In the genomic region with DNA sequence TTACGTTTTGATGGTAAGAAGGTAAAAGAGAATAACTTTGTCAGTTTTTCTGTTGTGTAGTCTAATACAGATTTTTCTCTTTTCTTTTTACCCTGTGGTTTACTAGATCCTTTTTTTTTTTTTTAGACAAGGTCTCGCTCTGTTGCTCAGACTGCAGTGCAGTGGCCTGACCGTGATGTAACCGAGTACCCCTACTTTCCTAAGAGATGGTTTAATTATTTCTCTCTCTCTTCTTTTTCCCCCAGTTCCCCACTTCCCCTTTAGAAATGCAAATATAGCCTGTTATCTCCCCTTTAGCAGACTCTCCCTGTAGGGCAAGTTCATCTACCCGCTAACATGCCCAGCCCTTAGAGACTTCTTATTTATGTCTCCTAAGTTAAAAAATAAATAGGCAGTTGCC, we compare ENCODE assay signal across 10 cellular contexts. TPM values are rescaled to one million over a fixed set of nuclear protein-coding genes. Genes with fewer than 3 reads are reported as not detected.
DNase-seq lines count a peak whose midpoint lies in the region; ATAC-seq, FAIRE-seq and TF ChIP-seq lines count a peak whose summit lies in the region.
"Had no signal": no experiment of that assay in that cellular context is flagged by ENCODE, and none has a peak within 500 bp of the region (broad histone marks: within the 10 kb centered on the region; RNA-seq: fewer than 3 reads in every experiment).

No MANE protein-coding gene starts in this region.

- H3K27me3 Mint-ChIP-seq in effector memory CD8-positive, alpha-beta T cell = no peaks in the 10 kb centered on the region
- no peaks in the 10 kb centered on the region for H3K27me3 Mint-ChIP-seq in stimulated activated naive CD8-positive, alpha-beta T cell treated with anti-CD3 and anti-CD28 coated beads, Interleukin-15, amount 100 ng/mL, for 72 hours

- FAIRE-seq in GM12892 (lab: Jason Lieb, UNC) = peak; percentile 30

- no peak overlapping the region for H3K4me3 Mint-ChIP-seq in effector memory CD8-positive, alpha-beta T cell
- no peak overlapping the region for H3K4me3 Mint-ChIP-seq in stimulated activated naive CD8-positive, alpha-beta T cell treated with anti-CD3 and anti-CD28 coated beads, Interleukin-15, amount 100 ng/mL, for 72 hours

- peaks cover 9% of the 10 kb centered on the region for H3K36me3 Mint-ChIP-seq in effector memory CD8-positive, alpha-beta T cell (ENCODE audit: insufficient read depth)

- TF ChIP-seq POLR2A in GM12892 (IDR thresholded peaks at IDR 0.05; ENCODE audit: low read depth, low read length) = no peak

- no peaks in the 10 kb centered on the region for H3K9me3 Mint-ChIP-seq in effector memory CD8-positive, alpha-beta T cell
- no peaks in the 10 kb centered on the region for H3K9me3 Mint-ChIP-seq in stimulated activated naive CD8-positive, alpha-beta T cell treated with anti-CD3 and anti-CD28 coated beads, Interleukin-15, amount 100 ng/mL, for 72 hours

- peak; percentile 44 for ATAC-seq in HG03066 (IDR thresholded peaks at IDR 0.05; ENCODE audit: low read depth, unreplicated experiment)
- no peak for ATAC-seq in effector memory CD8-positive, alpha-beta T cell (replicated peaks)
- no peak for ATAC-seq in stimulated activated naive CD8-positive, alpha-beta T cell treated with anti-CD3 and anti-CD28 coated beads, Interleukin-15, amount 100 ng/mL, for 72 hours

- DNase-seq in GM12892 (ENCODE audit: insufficient read length) = peak; percentile 41
- DNase-seq in GM20000 (ENCODE audit: low spot score) = peak; percentile 72
- DNase-seq in SKM-1 treated with dmso at 0.1 percent for 144 hours (lab: John Stamatoyannopoulos, UW; ENCODE audit: unreplicated experiment) = peak; percentile 66
- DNase-seq in effector memory CD8-positive, alpha-beta T cell = no peak
- DNase-seq in stimulated activated naive CD8-positive, alpha-beta T cell treated with anti-CD3 and anti-CD28 coated beads, Interleukin-15, amount 100 ng/mL, for 72 hours = no peak
- DNase-seq in amygdala (lab: John Stamatoyannopoulos, UW) = no peak
- DNase-seq in GOT3 (lab: John Stamatoyannopoulos, UW) = no peak
- DNase-seq: anterior cingulate cortex had no signal

- H3K27ac Mint-ChIP-seq in effector memory CD8-positive, alpha-beta T cell = peak overlapping the region in 1 of 2 donors; percentile 11
- no peak overlapping the region for H3K27ac Mint-ChIP-seq in stimulated activated naive CD8-positive, alpha-beta T cell treated with anti-CD3 and anti-CD28 coated beads, Interleukin-15, amount 100 ng/mL, for 72 hours
- H3K27ac Mint-ChIP-seq: CD14-positive monocyte had no signal

- H3K4me1 Mint-ChIP-seq in effector memory CD8-positive, alpha-beta T cell (ENCODE audit: low read depth in 2 of 2) = peaks cover 22 to 33% of the 10 kb centered on the region in 2 donors
- peaks cover 32% of the 10 kb centered on the region for H3K4me1 Mint-ChIP-seq in stimulated activated naive CD8-positive, alpha-beta T cell treated with anti-CD3 and anti-CD28 coated beads, Interleukin-15, amount 100 ng/mL, for 72 hours

- no peak for TF ChIP-seq CTCF in GM20000 (IDR thresholded peaks at IDR 0.05; ENCODE audit: extremely low read depth, missing control alignments)

RNA-seq across cellular contexts. Expression of gene SNX25, which starts 4.4 kb away (rescaled TPM):
- 91.6 TPM for polyA plus RNA-seq in GM12892 (2012; ENCODE audit: missing spikeins)

RNA-seq across cellular contexts. Expression of gene CFAP97, which starts 10.0 kb away (rescaled TPM):
- polyA plus RNA-seq in GM12892 (2012; ENCODE audit: missing spikeins) = 33.4 TPM

Comparison
In these comparisons a context has a peak if more than half of its experiments do, and no peak if none do; other contexts are left out.
1. DNase-seq: peak in GM12892 (single experiment), GM20000 (single experiment) and SKM-1 treated with dmso at 0.1 percent for 144 hours (single experiment); none in effector memory CD8-positive, alpha-beta T cell (0 of 3), stimulated activated naive CD8-positive, alpha-beta T cell treated with anti-CD3 and anti-CD28 coated beads, Interleukin-15, amount 100 ng/mL, for 72 hours (0 of 2), amygdala (0 of 56) and GOT3 (single experiment).